ENCODE assay signal across 9 cellular contexts in genomic region chr5:15463231-15463630, GRCh38. TPM values are rescaled to one million over a fixed set of nuclear protein-coding genes. Genes with fewer than 3 reads are reported as not detected.
DNase-seq lines count a peak whose midpoint lies in the region; ATAC-seq, FAIRE-seq and TF ChIP-seq lines count a peak whose summit lies in the region.
"Had no signal": no experiment of that assay in that cellular context is flagged by ENCODE, and none has a peak within 500 bp of the region (broad histone marks: within the 10 kb centered on the region; RNA-seq: fewer than 3 reads in every experiment).

No MANE protein-coding gene starts in this region.

- no peak overlapping the region for H3K27ac Mint-ChIP-seq in WTC11
- H3K27ac Mint-ChIP-seq: stimulated activated effector memory CD8-positive, alpha-beta T cell treated with anti-CD3 and anti-CD28 coated beads, Interleukin-12 subunit alpha, Interleukin-12 subunit beta, amount 100 ng/mL, for 72 hours had no signal

- H3K9me3 Mint-ChIP-seq in WTC11 = peaks cover 5% of the 10 kb centered on the region; the same call in 1 of the 2 replicates
- H3K9me3 Mint-ChIP-seq: stimulated activated effector memory CD8-positive, alpha-beta T cell treated with anti-CD3 and anti-CD28 coated beads, Interleukin-12 subunit alpha, Interleukin-12 subunit beta, amount 100 ng/mL, for 72 hours had no signal

- no peak overlapping the region for H3K4me3 Mint-ChIP-seq in WTC11
- H3K4me3 Mint-ChIP-seq: stimulated activated effector memory CD8-positive, alpha-beta T cell treated with anti-CD3 and anti-CD28 coated beads, Interleukin-12 subunit alpha, Interleukin-12 subunit beta, amount 100 ng/mL, for 72 hours had no signal

- H2BK20ac ChIP-seq in IMR-90 (ENCODE audit: low read depth, low read length) = no peak overlapping the region

- H2AFZ ChIP-seq in IMR-90 (replicated peaks; ENCODE audit: low read length, poor library complexity) = no peak overlapping the region

- DNase-seq in AG04450 (ENCODE audit: low read depth, low spot score) = peak; percentile 3
- peak; percentile 33 for DNase-seq in IMR-90
- DNase-seq in WTC11 (ENCODE audit: low spot score) = no peak
- DNase-seq in kidney = no peak
- DNase-seq in COLO668 (lab: John Stamatoyannopoulos, UW; ENCODE audit: unreplicated experiment) = no peak
- no peak for DNase-seq in stimulated activated naive CD8-positive, alpha-beta T cell treated with anti-CD3 and anti-CD28 coated beads, Interleukin-15, Interleukin-2, amounts not matched to agents 100 U/mL and 50 U/mL, for 24 hours
- DNase-seq in activated CD4-positive, alpha-beta T cell treated with anti-CD3 and anti-CD28 coated beads for 1 hour = no peak

- H3K79me1 ChIP-seq in IMR-90 (ENCODE audit: low read depth in 1 of 2, low read length in 2 of 2) = no peaks in the 10 kb centered on the region

- BruUV-seq in IMR-90 (replicated peaks; lab: Mats Ljungman, UMichigan) = no TSS peak

- no peak overlapping the region for H3K4me2 ChIP-seq in IMR-90 (ENCODE audit: low read depth, low read length)

- H3K27me3 ChIP-seq in AG04450 (ENCODE audit: control insufficient read depth, insufficient read depth, low read length) (no peaks in the 10 kb centered on the region), IMR-90 (ENCODE audit: control insufficient read depth, insufficient read depth, low read length) (peaks cover 1% of the 10 kb centered on the region; the same call in 1 of the 2 replicates)

- no peak overlapping the region for H3K18ac ChIP-seq in IMR-90 (ENCODE audit: low read depth, low read length)

- H3K36me3 ChIP-seq in IMR-90 (ENCODE audit: control insufficient read depth, insufficient read depth, low read length) = no peaks in the 10 kb centered on the region
- H3K36me3 ChIP-seq in kidney (ENCODE audit: control insufficient read depth in 1 of 2, insufficient read depth in 2 of 2, low read length in 2 of 2) = no peaks in the 10 kb centered on the region

- no peak overlapping the region for H2AK5ac ChIP-seq in IMR-90 (ENCODE audit: low read depth, low read length)

- CTCF ChIA-PET in AG04450 (lab: Charles Lee) (interaction anchor here (1.2 to 4.6 kb wide), 4 partner anchors 359 to 532 kb away, joined by 3 to 31 read pairs (median 6); no protein-coding TSS in a partner anchor), IMR-90 (lab: Yijun Ruan, JAX) (interaction anchor here (0.6 to 0.7 kb wide), 2 partner anchors 231 to 361 kb away, joined by 3 read pairs; no protein-coding TSS in a partner anchor), WTC11 (lab: Charles Lee) (interaction anchor here (0.9 to 1.1 kb wide), 5 partner anchors 220 to 535 kb away, joined by 3 to 4 read pairs (median 3); no protein-coding TSS in a partner anchor)

- H3K9me3 ChIP-seq in AG04450 (ENCODE audit: control insufficient read depth, insufficient read depth, low read length) (no peaks in the 10 kb centered on the region), IMR-90 (ENCODE audit: control insufficient read depth, insufficient read depth, low read length) (no peaks in the 10 kb centered on the region), kidney (ENCODE audit: control insufficient read depth in 1 of 2, low read length in 2 of 2) (no peaks in the 10 kb centered on the region)

- TF ChIP-seq CTCF in AG04450 (IDR thresholded peaks at IDR 0.05; ENCODE audit: low read depth, low read length) (peak; percentile 66), IMR-90 (conservative IDR thresholded peaks at IDR 0.05; ENCODE audit: low read depth, low read length) (peak; percentile 72), WTC11 (IDR thresholded peaks at IDR 0.05) (0 out of 2 replicates have a peak, but pooled peaks have one; percentile 27), kidney (IDR thresholded peaks at IDR 0.05; ENCODE audit: borderline replicate concordance, extremely low read depth, insufficient read depth) (peak; percentile 36)

- ATAC-seq in IMR-90 (ENCODE audit: low read depth) (peak; percentile 35; the same call in 1 of the 2 replicates), WTC11 (peak; percentile 95), HG02759 (IDR thresholded peaks at IDR 0.05; ENCODE audit: unreplicated experiment) (no peak)
- no peak for ATAC-seq in stimulated activated naive CD8-positive, alpha-beta T cell treated with anti-CD3 and anti-CD28 coated beads, Interleukin-15, Interleukin-2, amounts not matched to agents 100 U/mL and 50 U/mL, for 24 hours
- ATAC-seq: stimulated activated effector memory CD8-positive, alpha-beta T cell treated with anti-CD3 and anti-CD28 coated beads, Interleukin-12 subunit alpha, Interleukin-12 subunit beta, amount 100 ng/mL, for 72 hours had no signal

- H3K4ac ChIP-seq in IMR-90 (ENCODE audit: low read depth, low read length) = no peak overlapping the region

- H2AK9ac ChIP-seq in IMR-90 (replicated peaks; ENCODE audit: low read depth, low read length, poor library complexity) = no peak overlapping the region

- dilution Hi-C loops in IMR-90 (cut with HindIII; ENCODE audit: low sequenced_read_pairs, unreplicated experiment) = no loop called here

- no peak overlapping the region for H3K27ac ChIP-seq in AG04450 (ENCODE audit: low read depth, low read length)
- no peak overlapping the region for H3K27ac ChIP-seq in IMR-90 (ENCODE audit: insufficient read depth, low read length)
- H3K27ac ChIP-seq in kidney (ENCODE audit: low read depth in 2 of 2, low read length in 2 of 2) = no peak overlapping the region

- H3K36me3 Mint-ChIP-seq in WTC11 = no peaks in the 10 kb centered on the region
- H3K36me3 Mint-ChIP-seq: stimulated activated effector memory CD8-positive, alpha-beta T cell treated with anti-CD3 and anti-CD28 coated beads, Interleukin-12 subunit alpha, Interleukin-12 subunit beta, amount 100 ng/mL, for 72 hours had no signal

- H3K56ac ChIP-seq in IMR-90 (ENCODE audit: extremely low read depth, insufficient read depth, low read length) = no peak overlapping the region

- FAIRE-seq in kidney (lab: Jason Lieb, UNC) = no peak

- H2BK15ac ChIP-seq in IMR-90 (ENCODE audit: low read depth, low read length) = no peak overlapping the region

- no peak overlapping the region for H3K23ac ChIP-seq in IMR-90 (ENCODE audit: low read depth, low read length)

- H4K5ac ChIP-seq in IMR-90 (ENCODE audit: low read depth, low read length) = no peak overlapping the region

- H3K14ac ChIP-seq in IMR-90 (replicated peaks; ENCODE audit: low read depth, low read length) = no peak overlapping the region

- in situ Hi-C loops in IMR-90 (cut with MboI; ENCODE audit: low sequenced_read_pairs) = loop anchor here (10.0 kb wide), 1 partner anchor 532 kb away; no protein-coding TSS in a partner anchor

- TF ChIP-seq RAD21 in IMR-90 (IDR thresholded peaks at IDR 0.05; ENCODE audit: low read length) = peak; percentile 83

- POLR2A ChIA-PET in AG04450 (lab: Yijun Ruan, JAX) (no interaction called here), IMR-90 (lab: Charles Lee; ENCODE audit: unreplicated experiment) (no interaction called here), WTC11 (lab: Charles Lee) (no interaction called here)

- H3K9ac ChIP-seq in IMR-90 (ENCODE audit: low read depth, low read length) (no peak overlapping the region), kidney (ENCODE audit: low read length in 2 of 2) (no peak overlapping the region)

- H3K4me1 ChIP-seq in IMR-90 (ENCODE audit: control insufficient read depth, insufficient read depth, low read length) (no peaks in the 10 kb centered on the region), kidney (ENCODE audit: control insufficient read depth in 1 of 2, insufficient read depth in 1 of 2, low read depth in 1 of 2, low read length in 2 of 2) (no peaks in the 10 kb centered on the region)

- H3K9me1 ChIP-seq in IMR-90 (ENCODE audit: insufficient read depth, low read length) = no peaks in the 10 kb centered on the region

- intact Hi-C loops in IMR-90 (cut with micrococcal nuclease) = loop anchor here (1.0 to 2.0 kb wide), 3 partner anchors 332 to 532 kb away; no protein-coding TSS in a partner anchor
- intact Hi-C loops in kidney (cut with DNase I) = no loop called here

- no peak overlapping the region for H3K4me3 ChIP-seq in AG04450 (ENCODE audit: low read depth, low read length)
- H3K4me3 ChIP-seq in IMR-90 (ENCODE audit: insufficient read depth, low read depth, low read length) = no peak overlapping the region
- no peak overlapping the region for H3K4me3 ChIP-seq in kidney (ENCODE audit: low read length in 2 of 2)

- no peaks in the 10 kb centered on the region for H4K20me1 ChIP-seq in IMR-90 (ENCODE audit: insufficient read depth, low read length)

- no peak overlapping the region for H2BK5ac ChIP-seq in IMR-90 (ENCODE audit: low read depth, low read length, poor library complexity, severe bottlenecking)

- TF ChIP-seq POLR2A in IMR-90 (IDR thresholded peaks at IDR 0.05; ENCODE audit: low read depth, low read length) = no peak

- 0 out of 2 replicates have a peak, but pooled peaks cover 4% of the 10 kb centered on the region for H3K4me1 Mint-ChIP-seq in WTC11
- H3K4me1 Mint-ChIP-seq: stimulated activated effector memory CD8-positive, alpha-beta T cell treated with anti-CD3 and anti-CD28 coated beads, Interleukin-12 subunit alpha, Interleukin-12 subunit beta, amount 100 ng/mL, for 72 hours had no signal

- no peaks in the 10 kb centered on the region for H3K27me3 Mint-ChIP-seq in WTC11 (ENCODE audit: low read depth)

- H4K8ac ChIP-seq in IMR-90 (ENCODE audit: low read depth in 2 of 2, low read length in 2 of 2) = no peak overlapping the region

- H4K91ac ChIP-seq in IMR-90 (ENCODE audit: insufficient read depth, low read depth, low read length) = no peak overlapping the region

- no peak overlapping the region for H2BK120ac ChIP-seq in IMR-90 (ENCODE audit: low read depth, low read length)

TF ChIP-seq in IMR-90, 13 proteins besides CTCF, POLR2A, EP300 and RAD21:
- TF ChIP-seq SMC3 (IDR thresholded peaks at IDR 0.05; ENCODE audit: low read depth, low read length) = peak; percentile 77
- no peak for TF ChIP-seq MXI1 (IDR thresholded peaks at IDR 0.05; ENCODE audit: borderline replicate concordance, low read depth, low read length)

TF ChIP-seq in WTC11, 78 proteins besides CTCF, POLR2A, EP300 and RAD21 (continues in another document):
- TF ChIP-seq EMX1 (CRISPR knock-in tag; IDR thresholded peaks at IDR 0.05) = no peak
- no peak for TF ChIP-seq NR2C2 (CRISPR knock-in tag; IDR thresholded peaks at IDR 0.05)

RNA-seq across cellular contexts. Expression of gene FBXL7, which starts 36.7 kb away (rescaled TPM):
- polyA plus RNA-seq in AG04450 (2011; rRNA removed) (10.4 and 11.7 TPM in 2 replicates), IMR-90 (2012; rRNA removed) (10.2 and 11.2 TPM in 2 replicates), kidney (ENCODE audit: insufficient read depth, low read depth, low replicate concordance) (3.9 TPM)
- 15.6 and 18.1 TPM in 2 replicates for polyA minus RNA-seq in AG04450 (2011; rRNA and poly(A)+ RNA removed)
- total RNA-seq in IMR-90 (2012; rRNA removed) (4.1 and 4.4 TPM in 2 replicates), WTC11 (2021) (13.8 to 15.9 TPM (median 14.4 TPM) in 3 replicates), kidney (6.1 TPM)
- 8.3 and 11.5 TPM in 2 replicates for polyA plus RNA-seq in IMR-90 (2012; cell fraction: cytosol; rRNA removed)
- 35.0 and 54.6 TPM in 2 replicates for polyA plus RNA-seq in IMR-90 (2012; cell fraction: nucleus; rRNA removed; ENCODE audit: low replicate concordance)

Comparison
In these comparisons a context has a peak if more than half of its experiments do, and no peak if none do; other contexts are left out.
1. DNase-seq: peak in AG04450 (single experiment) and IMR-90 (single experiment); none in WTC11 (single experiment), kidney (single experiment), COLO668 (single experiment), stimulated activated naive CD8-positive, alpha-beta T cell treated with anti-CD3 and anti-CD28 coated beads, Interleukin-15, Interleukin-2, amounts not matched to agents 100 U/mL and 50 U/mL, for 24 hours (single experiment) and activated CD4-positive, alpha-beta T cell treated with anti-CD3 and anti-CD28 coated beads for 1 hour (single experiment).
2. ATAC-seq: peak in IMR-90 (single experiment) and WTC11 (single experiment); none in HG02759 (single experiment) and stimulated activated naive CD8-positive, alpha-beta T cell treated with anti-CD3 and anti-CD28 coated beads, Interleukin-15, Interleukin-2, amounts not matched to agents 100 U/mL and 50 U/mL, for 24 hours (single experiment).
3. Peak in every context shown above with its lines, with median percentiles within 50 percentile points of each other: CTCF ChIP-seq.